Comparison of ENCODE assay signal across 10 cellular contexts in the genomic region with DNA sequence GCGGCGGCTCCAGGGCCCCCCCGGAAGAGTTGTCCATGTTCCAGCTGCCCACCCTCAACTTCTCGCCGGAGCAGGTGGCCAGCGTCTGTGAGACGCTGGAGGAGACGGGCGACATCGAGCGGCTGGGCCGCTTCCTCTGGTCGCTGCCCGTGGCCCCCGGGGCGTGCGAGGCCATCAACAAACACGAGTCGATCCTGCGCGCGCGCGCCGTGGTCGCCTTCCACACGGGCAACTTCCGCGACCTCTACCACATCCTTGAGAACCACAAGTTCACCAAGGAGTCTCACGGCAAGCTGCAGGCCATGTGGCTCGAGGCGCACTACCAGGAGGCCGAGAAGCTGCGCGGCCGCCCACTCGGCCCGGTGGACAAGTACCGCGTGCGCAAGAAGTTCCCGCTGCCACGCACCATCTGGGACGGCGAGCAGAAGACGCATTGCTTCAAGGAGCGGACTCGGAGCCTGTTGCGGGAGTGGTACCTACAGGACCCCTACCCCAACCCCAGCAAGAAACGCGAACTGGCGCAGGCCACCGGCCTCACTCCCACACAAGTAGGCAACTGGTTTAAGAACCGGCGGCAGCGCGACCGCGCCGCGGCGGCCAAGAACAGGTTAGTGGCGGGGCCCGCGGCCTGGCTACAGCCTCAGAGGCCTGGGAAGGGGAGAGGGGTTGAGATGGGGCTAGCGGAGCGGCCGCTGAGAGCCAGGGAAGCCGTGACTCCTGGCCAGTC. TPM values are rescaled to one million over a fixed set of nuclear protein-coding genes. Genes with fewer than 3 reads are reported as not detected.
DNase-seq lines count a peak whose midpoint lies in the region; ATAC-seq and TF ChIP-seq lines count a peak whose summit lies in the region.
"Had no signal": no experiment of that assay in that cellular context is flagged by ENCODE, and none has a peak within 500 bp of the region (broad histone marks: within the 10 kb centered on the region; RNA-seq: fewer than 3 reads in every experiment).

No MANE protein-coding gene starts in this region.

- no peaks in the 10 kb centered on the region for H4K20me1 ChIP-seq in MM.1S (ENCODE audit: insufficient read depth, low read length)

- ATAC-seq in HG03521 (IDR thresholded peaks at IDR 0.05; ENCODE audit: unreplicated experiment) (no peak), HG03432 (IDR thresholded peaks at IDR 0.05; ENCODE audit: unreplicated experiment) (no peak)
- ATAC-seq: esophagus mucosa had no signal

- peaks cover 15% of the 10 kb centered on the region for H3K4me1 Mint-ChIP-seq in Calu3 (ENCODE audit: low read depth, unreplicated experiment)

- CTCF ChIA-PET in Calu3 (lab: Charles Lee): no interaction called here

- H3K36me3 ChIP-seq in MM.1S (replicated peaks; ENCODE audit: insufficient read depth, low read length) (no peaks in the 10 kb centered on the region), duodenal mucosa (ENCODE audit: control insufficient read depth in 1 of 2, insufficient read depth in 2 of 2, low read length in 2 of 2) (no peaks in the 10 kb centered on the region)
- H3K36me3 ChIP-seq: neutrophil had no signal

- H2AFZ ChIP-seq in MM.1S (ENCODE audit: low read length): no peak overlapping the region

- DNase-seq in Calu3 (no peak), MM.1S (no peak), posterior vena cava (ENCODE audit: low spot score) (peak; percentile 80), NCI-H128 (lab: John Stamatoyannopoulos, UW; ENCODE audit: unreplicated experiment) (no peak)
- no peak for DNase-seq in central memory CD4-positive, alpha-beta T cell

- no peaks in the 10 kb centered on the region for H3K9me2 ChIP-seq in MM.1S (replicated peaks; ENCODE audit: insufficient read depth, low read length)

- no peak overlapping the region for H3K27ac ChIP-seq in MM.1S (ENCODE audit: low read length)
- H3K27ac ChIP-seq in duodenal mucosa (ENCODE audit: low read depth, low read length): no peak overlapping the region
- H3K27ac ChIP-seq: neutrophil had no signal

- peak overlapping the region; percentile 39; the same call in 1 of the 2 replicates for H3K4me2 ChIP-seq in MM.1S (ENCODE audit: low read depth, low read length)

- no TSS peak for BruUV-seq in Calu3 (replicated peaks; lab: Mats Ljungman, UMichigan)

- no peaks in the 10 kb centered on the region for H3K79me2 ChIP-seq in MM.1S (ENCODE audit: low read length)

- H3K4me3 ChIP-seq in MM.1S (ENCODE audit: low read length): peak overlapping the region; percentile 20; the same call in 1 of the 2 replicates
- H3K4me3 ChIP-seq in duodenal mucosa (ENCODE audit: low read depth in 1 of 2, low read length in 2 of 2): peak overlapping the region; percentile 29 to 45

- H3K27me3 ChIP-seq in MM.1S (replicated peaks; ENCODE audit: insufficient read depth, low read length): peaks cover 46% of the 10 kb centered on the region
- H3K27me3 ChIP-seq in duodenal mucosa (ENCODE audit: control insufficient read depth in 1 of 2, insufficient read depth in 2 of 2, low read length in 2 of 2): peaks cover 88 to 90% of the 10 kb centered on the region in 2 donors

- no peak overlapping the region for H3K27ac Mint-ChIP-seq in Calu3 (ENCODE audit: unreplicated experiment)

- peaks cover 26% of the 10 kb centered on the region for H3K36me3 Mint-ChIP-seq in Calu3 (ENCODE audit: insufficient read depth, unreplicated experiment)

- TF ChIP-seq CTCF in Calu3 (IDR thresholded peaks at IDR 0.05; ENCODE audit: unreplicated experiment): no peak
- TF ChIP-seq CTCF in MM.1S (IDR thresholded peaks at IDR 0.05; ENCODE audit: low read length): no peak

- no peaks in the 10 kb centered on the region for H3K9me3 Mint-ChIP-seq in Calu3 (ENCODE audit: low read depth, unreplicated experiment)

- H3K4me1 ChIP-seq in MM.1S (ENCODE audit: low read length): no peaks in the 10 kb centered on the region
- peaks cover 4 to 21% of the 10 kb centered on the region in 2 donors for H3K4me1 ChIP-seq in duodenal mucosa (ENCODE audit: control insufficient read depth in 1 of 2, insufficient read depth in 2 of 2, low read length in 2 of 2)

- intact Hi-C loops in Calu3 (cut with micrococcal nuclease; ENCODE audit: unreplicated experiment) (no loop called here), posterior vena cava (cut with DNase I) (no loop called here)

- H3F3A ChIP-seq in MM.1S (ENCODE audit: insufficient read depth, low read length): no peaks in the 10 kb centered on the region

- H3K9ac ChIP-seq in MM.1S (ENCODE audit: low read length) (no peak overlapping the region), duodenal mucosa (ENCODE audit: low read depth in 1 of 2, low read length in 2 of 2) (no peak overlapping the region)

- H3K4me3 Mint-ChIP-seq in Calu3 (ENCODE audit: low read depth, unreplicated experiment): peak overlapping the region; percentile 78

- peaks cover 76% of the 10 kb centered on the region for H3K27me3 Mint-ChIP-seq in Calu3 (ENCODE audit: unreplicated experiment)

- H3K9me3 ChIP-seq in MM.1S (replicated peaks; ENCODE audit: insufficient read depth, low read length): no peaks in the 10 kb centered on the region
- H3K9me3 ChIP-seq in duodenal mucosa (ENCODE audit: control insufficient read depth in 1 of 2, low read length in 2 of 2): no peaks in the 10 kb centered on the region
- H3K9me3 ChIP-seq: neutrophil had no signal

RNA-seq across cellular contexts. Expression of a gene that starts 1.0 kb away (rescaled TPM):
- total RNA-seq in Calu3 (2022) (not detected in 2 replicates), posterior vena cava (not detected)
- total RNA-seq: esophagus mucosa had no signal
